Comparison of ENCODE assay signal across 19 cellular contexts in the genomic region with DNA sequence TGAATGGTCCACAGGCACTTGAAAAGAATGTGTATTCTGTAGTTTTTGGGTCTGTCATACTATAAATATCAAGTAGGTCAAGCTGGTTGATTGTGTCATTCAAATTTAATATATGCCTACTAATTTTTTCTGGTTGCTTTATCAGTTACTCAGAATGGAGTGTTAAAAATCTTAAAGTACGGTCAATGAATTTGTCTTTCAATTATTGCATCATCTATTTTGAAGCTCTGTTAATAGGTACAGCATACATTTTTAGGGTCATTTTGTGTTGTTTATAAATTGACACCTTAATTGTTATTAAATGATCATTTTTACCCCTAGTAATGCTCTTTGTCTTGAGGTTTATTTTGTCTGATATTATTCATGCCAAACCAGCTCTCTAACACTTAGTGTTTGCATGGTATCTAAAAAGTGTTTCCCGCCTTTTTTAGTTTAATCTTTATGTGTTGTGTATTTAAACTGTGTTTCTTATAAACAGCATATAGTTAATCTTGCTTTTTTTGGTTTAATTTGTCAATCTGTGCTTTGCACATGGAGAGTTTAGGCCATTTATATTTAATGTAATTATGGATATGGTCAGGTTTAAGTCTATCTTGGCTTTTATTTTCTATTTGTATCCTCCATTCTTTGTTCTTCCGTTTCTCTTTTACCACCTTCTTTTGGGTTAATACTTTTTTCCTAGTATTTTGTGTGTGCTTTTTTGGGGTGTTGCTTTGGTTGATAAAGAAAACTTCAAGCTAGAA.
DNase-seq lines count a peak whose midpoint lies in the region; ATAC-seq, FAIRE-seq and TF ChIP-seq lines count a peak whose summit lies in the region.
"Had no signal": no experiment of that assay in that cellular context is flagged by ENCODE, and none has a peak within 500 bp of the region (broad histone marks: within the 10 kb centered on the region; RNA-seq: fewer than 3 reads in every experiment).

No MANE protein-coding gene starts in this region.

- intact Hi-C loops in IMR-90 (cut with micrococcal nuclease) (no loop called here), transverse colon (cut with DNase I; ENCODE audit: low total_unique reads) (no loop called here)

- H3K14ac ChIP-seq in IMR-90 (replicated peaks; ENCODE audit: low read depth, low read length) (no peak overlapping the region), H1 (ENCODE audit: insufficient read length) (no peak overlapping the region)

- no peak overlapping the region for H2BK12ac ChIP-seq in H1 (ENCODE audit: low read depth, low read length)

- no TSS peak for BruUV-seq in IMR-90 (replicated peaks; lab: Mats Ljungman, UMichigan)

- dilution Hi-C loops in IMR-90 (cut with HindIII; ENCODE audit: low sequenced_read_pairs, unreplicated experiment) = no loop called here

- no peak overlapping the region for H2BK15ac ChIP-seq in IMR-90 (ENCODE audit: low read depth, low read length)
- H2BK15ac ChIP-seq in H1 (ENCODE audit: low read length) = no peak overlapping the region

- no peak overlapping the region for H2BK5ac ChIP-seq in IMR-90 (ENCODE audit: low read depth, low read length, poor library complexity, severe bottlenecking)
- H2BK5ac ChIP-seq in H1 (ENCODE audit: low read depth, low read length) = no peak overlapping the region

- TF ChIP-seq RAD21 in A549 (conservative IDR thresholded peaks at IDR 0.05 in 1 of 2, IDR thresholded peaks at IDR 0.05 in 1 of 2) = no peak
- no peak for TF ChIP-seq RAD21 in IMR-90 (IDR thresholded peaks at IDR 0.05; ENCODE audit: low read length)
- no peak for TF ChIP-seq RAD21 in H1 (IDR thresholded peaks at IDR 0.05 in 1 of 2, conservative IDR thresholded peaks at IDR 0.05 in 1 of 2; ENCODE audit: low read depth in 2 of 2, low read length in 2 of 2)

- TF ChIP-seq EP300 in A549 (IDR thresholded peaks at IDR 0.05) = no peak
- no peak for TF ChIP-seq EP300 in H1 (IDR thresholded peaks at IDR 0.05; ENCODE audit: borderline replicate concordance in 1 of 2, low read depth in 2 of 2, low read length in 2 of 2)
- no peak for TF ChIP-seq EP300 in transverse colon (IDR thresholded peaks at IDR 0.05; ENCODE audit: low read depth)

- ATAC-seq in A549 = no peak
- ATAC-seq in IMR-90 (ENCODE audit: low read depth) = no peak
- ATAC-seq in HG02759 (IDR thresholded peaks at IDR 0.05; ENCODE audit: unreplicated experiment) = no peak
- ATAC-seq: CD8-positive, alpha-beta T cell; GM12878 had no signal

- no peak overlapping the region for H3K56ac ChIP-seq in IMR-90 (ENCODE audit: extremely low read depth, insufficient read depth, low read length)
- H3K56ac ChIP-seq in H1 (replicated peaks; ENCODE audit: insufficient read length, low read depth, low read length) = no peak overlapping the region

- no peaks in the 10 kb centered on the region for H3K79me2 ChIP-seq in H1 (ENCODE audit: control insufficient read depth in 1 of 2, insufficient read depth in 2 of 2, low read length in 2 of 2)

- no peak overlapping the region for H3K27ac ChIP-seq in A549
- H3K27ac ChIP-seq in IMR-90 (ENCODE audit: insufficient read depth, low read length) = no peak overlapping the region
- no peak overlapping the region for H3K27ac ChIP-seq in H1 (ENCODE audit: low read depth, low read length)
- H3K27ac ChIP-seq in transverse colon = no peak overlapping the region
- H3K27ac ChIP-seq: BLaER1 treated with 17β-estradiol and CSF1 and Interleukin-3, amounts not matched to agents 10 nM and 100 nM; C4-2B had no signal

- H3K27me3 ChIP-seq in IMR-90 (ENCODE audit: control insufficient read depth, insufficient read depth, low read length) = no peaks in the 10 kb centered on the region
- no peaks in the 10 kb centered on the region; a peak in 1 of 7 replicates for H3K27me3 ChIP-seq in H1 (replicated peaks in 1 of 4; ENCODE audit: control insufficient read depth in 3 of 4, extremely low read depth in 1 of 4, insufficient read depth in 3 of 4, low read length in 3 of 4)
- no peaks in the 10 kb centered on the region for H3K27me3 ChIP-seq in transverse colon

- H2BK120ac ChIP-seq in IMR-90 (ENCODE audit: low read depth, low read length) = no peak overlapping the region
- no peak overlapping the region for H2BK120ac ChIP-seq in H1 (replicated peaks; ENCODE audit: low read depth, low read length)

- CTCF ChIA-PET in A549 (lab: Yijun Ruan, JAX) (interaction anchor here (0.7 to 1.0 kb wide), 2 partner anchors 8 to 50 kb away, joined by 3 read pairs; no protein-coding TSS in a partner anchor), IMR-90 (lab: Yijun Ruan, JAX) (no interaction called here), H1 (lab: Charles Lee; ENCODE audit: partially characterized antibody) (interaction anchor here (0.9 to 1.6 kb wide), 2 partner anchors 10 to 11 kb away, joined by 3 read pairs; no protein-coding TSS in a partner anchor)

- H3K23me2 ChIP-seq in H1 (ENCODE audit: low read depth, low read length) = no peaks in the 10 kb centered on the region

- H4K20me1 ChIP-seq in IMR-90 (ENCODE audit: insufficient read depth, low read length) (no peaks in the 10 kb centered on the region), H1 (replicated peaks in 1 of 2; ENCODE audit: control insufficient read depth in 1 of 2, insufficient read depth in 2 of 2, low read length in 2 of 2) (no peaks in the 10 kb centered on the region)
- H4K20me1 ChIP-seq: BLaER1 treated with 17β-estradiol and CSF1 and Interleukin-3, amounts not matched to agents 10 nM and 100 nM had no signal

- H3K79me1 ChIP-seq in IMR-90 (ENCODE audit: low read depth in 1 of 2, low read length in 2 of 2) (no peaks in the 10 kb centered on the region), H1 (ENCODE audit: low read depth, low read length) (no peaks in the 10 kb centered on the region)

- no peak overlapping the region for H4K91ac ChIP-seq in IMR-90 (ENCODE audit: insufficient read depth, low read depth, low read length)
- H4K91ac ChIP-seq in H1 (replicated peaks; ENCODE audit: insufficient read length, low read length) = no peak overlapping the region

- H3K4me2 ChIP-seq in A549 = no peak overlapping the region
- H3K4me2 ChIP-seq in IMR-90 (ENCODE audit: low read depth, low read length) = no peak overlapping the region
- no peak overlapping the region for H3K4me2 ChIP-seq in H1 (ENCODE audit: insufficient read depth in 1 of 2, low read depth in 2 of 2, low read length in 2 of 2)
- H3K4me2 ChIP-seq: BLaER1 treated with 17β-estradiol and CSF1 and Interleukin-3, amounts not matched to agents 10 nM and 100 nM had no signal

- H3K18ac ChIP-seq in IMR-90 (ENCODE audit: low read depth, low read length) (no peak overlapping the region), H1 (ENCODE audit: extremely low read depth, low read length) (no peak overlapping the region)

- H3K23ac ChIP-seq in IMR-90 (ENCODE audit: low read depth, low read length) = no peak overlapping the region
- no peak overlapping the region for H3K23ac ChIP-seq in H1 (ENCODE audit: insufficient read length)

- WGBS in A549 (ENCODE audit: missing lambda C conversion rate) = 2% methylated on average over 3 of the region's 3 CpGs
- WGBS in IMR-90 (ENCODE audit: extremely low coverage in 2 of 2, insufficient read length in 1 of 2), 2 experiments = no CpG with 5 or more reads among the region's 3 CpGs
- WGBS in H1 (ENCODE audit: extremely low coverage in 1 of 2, insufficient coverage in 1 of 2, insufficient read length in 1 of 2, insufficient replicate concordance in 2 of 2, low coverage in 1 of 2, low lambda C conversion rate in 2 of 2, missing lambda C conversion rate in 1 of 2), 2 experiments = 92% methylated on average over 3 of the region's 3 CpGs; no CpG with 5 or more reads in 1 of the 2 experiments
- WGBS in transverse colon (ENCODE audit: low coverage in 1 of 2), 2 donors = 85 to 91% methylated on average over 2 to 3 of the region's 3 CpGs

- no peak overlapping the region for H2BK20ac ChIP-seq in IMR-90 (ENCODE audit: low read depth, low read length)
- H2BK20ac ChIP-seq in H1 (ENCODE audit: low read length) = no peak overlapping the region

- DNase-seq in A549 (ENCODE audit: low read depth in 1 of 2, low spot score in 1 of 2) (no peak), IMR-90 (no peak), H1 (ENCODE audit: low read depth in 1 of 2, low spot score in 2 of 2) (no peak), transverse colon (no peak)
- DNase-seq: 8988T; AML-193; Caco-2; Calu3; CD4-positive, alpha-beta T cell; CD8-positive, alpha-beta T cell; DMS79 treated with DMSO at 0.1 percent for 48 hours had no signal

- TF ChIP-seq POLR2A in A549 (IDR thresholded peaks at IDR 0.05; ENCODE audit: low read length) (no peak), IMR-90 (IDR thresholded peaks at IDR 0.05; ENCODE audit: low read depth, low read length) (no peak), H1 (IDR thresholded peaks at IDR 0.05; ENCODE audit: control extremely low read depth in 1 of 2, low read depth in 2 of 2, low read length in 2 of 2) (no peak), transverse colon (IDR thresholded peaks at IDR 0.05) (no peak)

- in situ Hi-C loops in IMR-90 (cut with MboI; ENCODE audit: low sequenced_read_pairs) = no loop called here
- in situ Hi-C loops in transverse colon (cut with MboI; ENCODE audit: low pct_ligation_motif_present in 1 of 4, low pct_unique_long_range_greater_than_20kb in 1 of 4, low sequenced_read_pairs in 3 of 4) = no loop called here

- H3K36me3 ChIP-seq in IMR-90 (ENCODE audit: control insufficient read depth, insufficient read depth, low read length) (no peaks in the 10 kb centered on the region), H1 (ENCODE audit: control insufficient read depth in 2 of 4, insufficient read depth in 4 of 4, low read length in 3 of 4) (no peaks in the 10 kb centered on the region), transverse colon (no peaks in the 10 kb centered on the region)
- H3K36me3 ChIP-seq: BLaER1 treated with 17β-estradiol and CSF1 and Interleukin-3, amounts not matched to agents 10 nM and 100 nM had no signal

- no peak overlapping the region for H3K4me3 ChIP-seq in A549
- H3K4me3 ChIP-seq in IMR-90 (ENCODE audit: insufficient read depth, low read depth, low read length) = no peak overlapping the region
- no peak overlapping the region for H3K4me3 ChIP-seq in H1 (ENCODE audit: extremely low read depth in 1 of 4, insufficient read depth in 2 of 4, low read depth in 3 of 4, low read length in 4 of 4)
- no peak overlapping the region for H3K4me3 ChIP-seq in transverse colon
- H3K4me3 ChIP-seq: BLaER1 treated with 17β-estradiol and CSF1 and Interleukin-3, amounts not matched to agents 10 nM and 100 nM; GM12878 had no signal

- H2AK5ac ChIP-seq in IMR-90 (ENCODE audit: low read depth, low read length) = no peak overlapping the region
- H2AK5ac ChIP-seq in H1 (ENCODE audit: low read depth, low read length) = no peak overlapping the region

- no peak overlapping the region for H4K5ac ChIP-seq in IMR-90 (ENCODE audit: low read depth, low read length)
- H4K5ac ChIP-seq in H1 (ENCODE audit: insufficient read length, low read depth, low read length) = no peak overlapping the region

- H3K9ac ChIP-seq in IMR-90 (ENCODE audit: low read depth, low read length) (no peak overlapping the region), H1 (replicated peaks in 1 of 4; ENCODE audit: extremely low read depth in 1 of 4, low read depth in 3 of 4, low read length in 3 of 4) (no peak overlapping the region)
- H3K9ac ChIP-seq: BLaER1 treated with 17β-estradiol and CSF1 and Interleukin-3, amounts not matched to agents 10 nM and 100 nM had no signal

- H4K8ac ChIP-seq in IMR-90 (ENCODE audit: low read depth in 2 of 2, low read length in 2 of 2) (no peak overlapping the region), H1 (ENCODE audit: extremely low read depth, insufficient read depth, low read length) (no peak overlapping the region)

- H3K9me1 ChIP-seq in IMR-90 (ENCODE audit: insufficient read depth, low read length) = no peaks in the 10 kb centered on the region

- POLR2A ChIA-PET in A549 (lab: Yijun Ruan, JAX) = no interaction called here
- POLR2A ChIA-PET in IMR-90 (lab: Charles Lee; ENCODE audit: unreplicated experiment) = no interaction called here
- POLR2A ChIA-PET in H1 (lab: Charles Lee; ENCODE audit: partially characterized antibody) = no interaction called here

- H3K9me3 ChIP-seq in A549 = no peaks in the 10 kb centered on the region; the same call in 2 of the 3 replicates
- H3K9me3 ChIP-seq in IMR-90 (ENCODE audit: control insufficient read depth, insufficient read depth, low read length) = peaks cover 10% of the 10 kb centered on the region
- H3K9me3 ChIP-seq in H1 (ENCODE audit: insufficient read depth in 2 of 2, low read depth in 1 of 2, low read length in 1 of 2) = peaks cover 0 to 8% of the 10 kb centered on the region in 2 experiments; a peak in 1 of 4 replicates
- peaks cover 6 to 13% of the 10 kb centered on the region in 2 donors for H3K9me3 ChIP-seq in transverse colon
- H3K9me3 ChIP-seq: Caco-2 had no signal

- H2AK9ac ChIP-seq in IMR-90 (replicated peaks; ENCODE audit: low read depth, low read length, poor library complexity) = no peak overlapping the region

- no peak for TF ChIP-seq CTCF in A549 (IDR thresholded peaks at IDR 0.05)
- TF ChIP-seq CTCF in IMR-90 (conservative IDR thresholded peaks at IDR 0.05; ENCODE audit: low read depth, low read length) = no peak
- TF ChIP-seq CTCF in H1 (IDR thresholded peaks at IDR 0.05; ENCODE audit: control extremely low read depth in 1 of 3, insufficient read depth in 1 of 3, low read depth in 1 of 3, low read length in 3 of 3) = no peak
- no peak for TF ChIP-seq CTCF in transverse colon (IDR thresholded peaks at IDR 0.05)

- H3K4me1 ChIP-seq in A549 = no peaks in the 10 kb centered on the region
- no peaks in the 10 kb centered on the region for H3K4me1 ChIP-seq in IMR-90 (ENCODE audit: control insufficient read depth, insufficient read depth, low read length)
- H3K4me1 ChIP-seq in H1 (replicated peaks in 1 of 4; ENCODE audit: control insufficient read depth in 3 of 4, insufficient read depth in 4 of 4, low read length in 3 of 4) = no peaks in the 10 kb centered on the region
- H3K4me1 ChIP-seq in transverse colon = no peaks in the 10 kb centered on the region
- H3K4me1 ChIP-seq: Caco-2 had no signal

- H2AFZ ChIP-seq in IMR-90 (replicated peaks; ENCODE audit: low read length, poor library complexity) (no peak overlapping the region), H1 (ENCODE audit: low read length) (no peak overlapping the region)

- H3K4ac ChIP-seq in IMR-90 (ENCODE audit: low read depth, low read length) (no peak overlapping the region), H1 (replicated peaks; ENCODE audit: insufficient read length, low read depth, low read length) (no peak overlapping the region)

- peak; percentile 18 for FAIRE-seq in A549 (lab: Jason Lieb, UNC)
- no peak for FAIRE-seq in H1 (lab: Jason Lieb, UNC)
- FAIRE-seq: D721Med, G401.6, GM12878, GM12892, GM18507 had no signal
